ENCODE assay signal across 1 cellular context in genomic region chr15:65306551-65306950, GRCh38.
TF ChIP-seq lines count a peak whose summit lies in the region.

No MANE protein-coding gene starts in this region.

TF ChIP-seq in K562, 482 proteins besides CTCF, POLR2A, EP300 and RAD21:
- peak; percentile 53 for TF ChIP-seq NFIC (IDR thresholded peaks at IDR 0.05)
- TF ChIP-seq ZNF583 (CRISPR knock-in tag; IDR thresholded peaks at IDR 0.05), result no peak
